In the genomic region with DNA sequence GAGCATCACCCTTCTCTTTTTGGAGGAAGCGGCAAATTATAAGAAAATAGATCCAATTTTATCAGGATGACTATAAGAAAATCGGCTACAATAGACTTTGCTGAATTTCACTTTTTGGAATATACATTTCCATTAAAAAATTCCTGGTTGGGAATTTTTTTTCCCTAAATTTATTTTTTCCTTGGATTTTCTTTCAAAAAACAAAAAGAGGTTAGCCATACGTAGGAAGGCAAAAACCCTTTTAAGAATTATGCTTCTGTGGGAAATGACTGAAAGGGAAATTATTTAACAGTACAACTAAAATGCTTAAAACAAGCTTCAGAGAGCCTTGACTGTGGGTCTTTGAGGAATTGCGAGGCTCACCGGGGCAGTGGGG, we compare ENCODE assay signal across 19 cellular contexts.
"Had no signal": no experiment of that assay in that cellular context is flagged by ENCODE, and none has a peak within 500 bp of the region (broad histone marks: within the 10 kb centered on the region; RNA-seq: fewer than 3 reads in every experiment).

No MANE protein-coding gene starts in this region.

- H3K27me3 ChIP-seq: adrenal gland, testis had no signal

- H3K27ac ChIP-seq: adrenal gland, testis had no signal

- H3K36me3 ChIP-seq: adrenal gland had no signal

- H3K27me3 Mint-ChIP-seq: activated CD4-positive, alpha-beta memory T cell treated with anti-CD3 and anti-CD28 coated beads for 36 hours; stimulated activated naive CD8-positive, alpha-beta T cell treated with anti-CD3 and anti-CD28 coated beads, Interleukin-15, Interleukin-2, amounts not matched to agents 100 ng/mL and 50 ng/mL, for 24 hours; type B pancreatic cell had no signal

- H3K27ac Mint-ChIP-seq: activated B cell treated with CpG ODN at 0.5 μM for 24 hours; activated CD4-positive, alpha-beta memory T cell treated with anti-CD3 and anti-CD28 coated beads for 36 hours; activated naive CD4-positive, alpha-beta T cell treated with anti-CD3 and anti-CD28 coated beads, Interleukin-2, amount 50 U/mL, for 72 hours; activated T-helper 1 cell treated with anti-CD3 and anti-CD28 coated beads, Interleukin-12 subunit alpha, Interleukin-12 subunit beta, Interleukin-2, Interleukin-4 antibody, amounts not matched to agents 30 ng/mL and 10 ng/mL and 1 ng/mL, durations not matched to agents 14 hours and 24 hours and 36 hours; nephron progenitor cell; stimulated activated naive CD8-positive, alpha-beta T cell treated with anti-CD3 and anti-CD28 coated beads, Interleukin-15, Interleukin-2, amounts not matched to agents 100 ng/mL and 50 ng/mL, for 24 hours; type B pancreatic cell had no signal

- H3K4me1 ChIP-seq: adrenal gland, testis had no signal

- H3K4me3 ChIP-seq: adrenal gland, lung, testis had no signal

- DNase-seq: activated B cell treated with CpG ODN at 0.5 μM for 24 hours; activated CD4-positive, alpha-beta T cell treated with anti-CD3 and anti-CD28 coated beads for 4 hours; activated gamma-delta T cell treated with Interleukin-2 at 50 U/mL for 16 hours; activated T-cell treated with anti-CD3 and anti-CD28 coated beads for 4 hours; adrenal gland; dermis blood vessel endothelial cell; foreskin fibroblast; midbrain; nephron progenitor cell; occipital lobe; stimulated activated CD4-positive, alpha-beta T cell treated with anti-CD3 and anti-CD28 coated beads, Interleukin-2, amount 100 ng/mL, for 24 hours; testis had no signal

- H3K9me3 ChIP-seq: adrenal gland, testis had no signal

- H3K9me3 Mint-ChIP-seq: activated B cell treated with CpG ODN at 0.5 μM for 24 hours; activated CD4-positive, alpha-beta memory T cell treated with anti-CD3 and anti-CD28 coated beads for 36 hours; activated naive CD4-positive, alpha-beta T cell treated with anti-CD3 and anti-CD28 coated beads, Interleukin-2, amount 50 U/mL, for 72 hours; activated T-helper 1 cell treated with anti-CD3 and anti-CD28 coated beads, Interleukin-12 subunit alpha, Interleukin-12 subunit beta, Interleukin-2, Interleukin-4 antibody, amounts not matched to agents 30 ng/mL and 10 ng/mL and 1 ng/mL, durations not matched to agents 14 hours and 24 hours and 36 hours; nephron progenitor cell; stimulated activated naive CD8-positive, alpha-beta T cell treated with anti-CD3 and anti-CD28 coated beads, Interleukin-15, Interleukin-2, amounts not matched to agents 100 ng/mL and 50 ng/mL, for 24 hours; T-helper 2 cell treated with Interferon-gamma antibody and Interleukin-4, amounts not matched to agents 5 μg/mL and 100 μg/mL, for 36 hours; type B pancreatic cell had no signal

- H3K4me3 Mint-ChIP-seq: activated B cell treated with CpG ODN at 0.5 μM for 24 hours; activated CD4-positive, alpha-beta memory T cell treated with anti-CD3 and anti-CD28 coated beads for 36 hours; activated T-helper 1 cell treated with anti-CD3 and anti-CD28 coated beads, Interleukin-12 subunit alpha, Interleukin-12 subunit beta, Interleukin-2, Interleukin-4 antibody, amounts not matched to agents 30 ng/mL and 10 ng/mL and 1 ng/mL, durations not matched to agents 14 hours and 24 hours and 36 hours; nephron progenitor cell; stimulated activated naive CD8-positive, alpha-beta T cell treated with anti-CD3 and anti-CD28 coated beads, Interleukin-15, Interleukin-2, amounts not matched to agents 100 ng/mL and 50 ng/mL, for 24 hours; T-helper 2 cell treated with Interferon-gamma antibody and Interleukin-4, amounts not matched to agents 5 μg/mL and 100 μg/mL, for 36 hours; type B pancreatic cell had no signal
